Comparison of ENCODE assay signal across 8 cellular contexts in genomic region chr5:138543730-138544104, GRCh38. TPM values are rescaled to one million over a fixed set of nuclear protein-coding genes. Genes with fewer than 3 reads are reported as not detected.
A peak's percentile ranks its signal among the peaks of the same experiment; 100 is the strongest.
DNase-seq lines count a peak whose midpoint lies in the region; ATAC-seq, FAIRE-seq and TF ChIP-seq lines count a peak whose summit lies in the region.

No MANE protein-coding gene starts in this region.

- ATAC-seq in GM19463 (IDR thresholded peaks at IDR 0.05; ENCODE audit: unreplicated experiment) (peak; percentile 38), HG03571 (IDR thresholded peaks at IDR 0.05; ENCODE audit: unreplicated experiment) (peak; percentile 33), lower lobe of right lung (peak; percentile 77 to 80)

- intact Hi-C loops in mammary epithelial cell (cut with micrococcal nuclease) = loop anchor here (1.0 to 5.0 kb wide), 4 partner anchors 32 to 363 kb away; partner anchors contain the start of gene HSPA9
- intact Hi-C loops in lower lobe of right lung (cut with DNase I) = no loop called here

- FAIRE-seq in urothelium cell line (lab: Jason Lieb, UNC) = no peak

- DNase-seq in GM03348 (ENCODE audit: low spot score) = peak; percentile 73
- DNase-seq in mammary epithelial cell = no peak
- DNase-seq in lower lobe of right lung = no peak
- DNase-seq in urothelium cell line (ENCODE audit: low spot score) = peak; percentile 60
- no peak for DNase-seq in cerebellar nuclear complex (lab: John Stamatoyannopoulos, UW)
- DNase-seq in HCEC 1CT = no peak

- H2AFZ ChIP-seq in mammary epithelial cell (ENCODE audit: low read depth, low read length) = peak overlapping the region; percentile 93

- no peaks in the 10 kb centered on the region for H3K9me3 ChIP-seq in mammary epithelial cell (replicated peaks; ENCODE audit: insufficient read depth, low read length)
- H3K9me3 ChIP-seq in lower lobe of right lung = no peaks in the 10 kb centered on the region

- H4K20me1 ChIP-seq in mammary epithelial cell (ENCODE audit: insufficient read depth, low read length) = no peaks in the 10 kb centered on the region

- H3K4me3 ChIP-seq in mammary epithelial cell (replicated peaks in 1 of 3; ENCODE audit: insufficient read depth in 1 of 3, low read depth in 2 of 3, low read length in 3 of 3) (peak overlapping the region; percentile 74 to 96 (median 82)), lower lobe of right lung (peak overlapping the region; percentile 94)

- peaks cover 11% of the 10 kb centered on the region for H3K36me3 ChIP-seq in mammary epithelial cell (ENCODE audit: insufficient read depth, low read length)
- H3K36me3 ChIP-seq in lower lobe of right lung = peaks cover 8% of the 10 kb centered on the region

- H3K27me3 ChIP-seq in mammary epithelial cell (ENCODE audit: insufficient read depth, low read length) (no peaks in the 10 kb centered on the region), lower lobe of right lung (ENCODE audit: low read depth) (no peaks in the 10 kb centered on the region)

- dilution Hi-C loops in mammary epithelial cell (cut with HindIII; ENCODE audit: low sequenced_read_pairs) = no loop called here

- H3K27ac ChIP-seq in mammary epithelial cell (ENCODE audit: insufficient read depth, low read depth, low read length) (peak overlapping the region; percentile 100), lower lobe of right lung (peak overlapping the region; percentile 99)

- H3K79me2 ChIP-seq in mammary epithelial cell (ENCODE audit: insufficient read depth, low read length) = peaks cover 95% of the 10 kb centered on the region

- TF ChIP-seq CTCF in mammary epithelial cell (conservative IDR thresholded peaks at IDR 0.05 in 1 of 2, IDR thresholded peaks at IDR 0.05 in 1 of 2; ENCODE audit: extremely low read depth in 1 of 2, insufficient read depth in 1 of 2, low read depth in 1 of 2, low read length in 2 of 2) = no peak
- no peak for TF ChIP-seq CTCF in lower lobe of right lung (IDR thresholded peaks at IDR 0.05)

- WGBS in mammary epithelial cell (ENCODE audit: low coverage, missing lambda C conversion rate) = 2% methylated on average over 11 of the region's 12 CpGs

- peak overlapping the region; percentile 100 for H3K9ac ChIP-seq in mammary epithelial cell (ENCODE audit: insufficient read depth, low read length)

- H3K4me1 ChIP-seq in mammary epithelial cell (ENCODE audit: insufficient read depth, low read length) (peaks cover 36% of the 10 kb centered on the region), lower lobe of right lung (peaks cover 61% of the 10 kb centered on the region)

- CTCF ChIA-PET in mammary epithelial cell (lab: Charles Lee; ENCODE audit: low non-redundant PET) = no interaction called here

- BruUV-seq in mammary epithelial cell (replicated peaks; lab: Mats Ljungman, UMichigan) = TSS peak; percentile 85

- H3K4me2 ChIP-seq in mammary epithelial cell (ENCODE audit: insufficient read depth, low read depth, low read length) = peak overlapping the region; percentile 88

- in situ Hi-C loops in mammary epithelial cell (cut with MboI; ENCODE audit: low sequenced_read_pairs in 2 of 2) = loop anchor here (10.0 to 25.0 kb wide), 2 partner anchors 79 to 356 kb away; partner anchors contain the start of genes BRD8 (in 1 of the 2), EGR1 (in 1 of the 2) and KIF20A (in 1 of the 2)

RNA-seq across cellular contexts. Expression of gene ETF1, which starts 0.7 kb away (rescaled TPM):
- total RNA-seq in mammary epithelial cell = 100 to 1,000 TPM; 167 to 200 TPM
- polyA plus RNA-seq in mammary epithelial cell = 73.8 TPM
- 86.8 TPM for polyA minus RNA-seq in mammary epithelial cell
- total RNA-seq in lower lobe of right lung = 90.7 TPM

RNA-seq across cellular contexts. Expression of gene HSPA9, which starts 31.5 kb away (rescaled TPM):
- total RNA-seq in mammary epithelial cell (100 to 1,000 TPM; 301 to 332 TPM), lower lobe of right lung (148 TPM)
- 154 TPM for polyA plus RNA-seq in mammary epithelial cell
- polyA minus RNA-seq in mammary epithelial cell = 418 TPM

Comparison
In these comparisons a context has a peak if more than half of its experiments do, and no peak if none do; other contexts are left out.
1. DNase-seq: peak in GM03348 (single experiment) and urothelium cell line (single experiment); none in mammary epithelial cell (single experiment), lower lobe of right lung (single experiment), cerebellar nuclear complex (0 of 2) and HCEC 1CT (single experiment).
2. Peak in every context shown above with its lines, with median percentiles within 50 percentile points of each other: ATAC-seq.